1 cellular context compared by ENCODE assay signal in the genomic region with DNA sequence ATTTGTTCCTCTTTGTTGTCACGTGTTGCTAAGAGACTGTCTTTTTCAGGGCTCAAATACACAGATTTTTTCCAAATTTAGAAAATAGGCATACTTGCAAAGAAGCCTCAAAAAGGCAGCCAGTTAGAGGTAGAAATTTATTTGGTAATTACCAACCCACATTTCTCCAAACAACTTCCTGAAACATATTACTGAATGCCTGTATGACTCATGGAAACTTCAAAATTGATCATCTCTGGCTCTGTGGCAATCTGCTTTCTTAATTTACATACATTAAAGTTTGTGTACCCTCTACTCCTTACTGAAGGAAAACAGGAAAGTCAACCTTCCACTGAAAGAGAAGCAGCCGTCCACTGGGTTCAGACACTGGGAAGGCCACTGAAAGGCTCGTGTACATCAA.
TF ChIP-seq lines count a peak whose summit lies in the region.

No MANE protein-coding gene starts in this region.

TF ChIP-seq in GM23338, 12 proteins besides CTCF, POLR2A, EP300 and RAD21 (continued from another document):
- TF ChIP-seq, protein P1, sequence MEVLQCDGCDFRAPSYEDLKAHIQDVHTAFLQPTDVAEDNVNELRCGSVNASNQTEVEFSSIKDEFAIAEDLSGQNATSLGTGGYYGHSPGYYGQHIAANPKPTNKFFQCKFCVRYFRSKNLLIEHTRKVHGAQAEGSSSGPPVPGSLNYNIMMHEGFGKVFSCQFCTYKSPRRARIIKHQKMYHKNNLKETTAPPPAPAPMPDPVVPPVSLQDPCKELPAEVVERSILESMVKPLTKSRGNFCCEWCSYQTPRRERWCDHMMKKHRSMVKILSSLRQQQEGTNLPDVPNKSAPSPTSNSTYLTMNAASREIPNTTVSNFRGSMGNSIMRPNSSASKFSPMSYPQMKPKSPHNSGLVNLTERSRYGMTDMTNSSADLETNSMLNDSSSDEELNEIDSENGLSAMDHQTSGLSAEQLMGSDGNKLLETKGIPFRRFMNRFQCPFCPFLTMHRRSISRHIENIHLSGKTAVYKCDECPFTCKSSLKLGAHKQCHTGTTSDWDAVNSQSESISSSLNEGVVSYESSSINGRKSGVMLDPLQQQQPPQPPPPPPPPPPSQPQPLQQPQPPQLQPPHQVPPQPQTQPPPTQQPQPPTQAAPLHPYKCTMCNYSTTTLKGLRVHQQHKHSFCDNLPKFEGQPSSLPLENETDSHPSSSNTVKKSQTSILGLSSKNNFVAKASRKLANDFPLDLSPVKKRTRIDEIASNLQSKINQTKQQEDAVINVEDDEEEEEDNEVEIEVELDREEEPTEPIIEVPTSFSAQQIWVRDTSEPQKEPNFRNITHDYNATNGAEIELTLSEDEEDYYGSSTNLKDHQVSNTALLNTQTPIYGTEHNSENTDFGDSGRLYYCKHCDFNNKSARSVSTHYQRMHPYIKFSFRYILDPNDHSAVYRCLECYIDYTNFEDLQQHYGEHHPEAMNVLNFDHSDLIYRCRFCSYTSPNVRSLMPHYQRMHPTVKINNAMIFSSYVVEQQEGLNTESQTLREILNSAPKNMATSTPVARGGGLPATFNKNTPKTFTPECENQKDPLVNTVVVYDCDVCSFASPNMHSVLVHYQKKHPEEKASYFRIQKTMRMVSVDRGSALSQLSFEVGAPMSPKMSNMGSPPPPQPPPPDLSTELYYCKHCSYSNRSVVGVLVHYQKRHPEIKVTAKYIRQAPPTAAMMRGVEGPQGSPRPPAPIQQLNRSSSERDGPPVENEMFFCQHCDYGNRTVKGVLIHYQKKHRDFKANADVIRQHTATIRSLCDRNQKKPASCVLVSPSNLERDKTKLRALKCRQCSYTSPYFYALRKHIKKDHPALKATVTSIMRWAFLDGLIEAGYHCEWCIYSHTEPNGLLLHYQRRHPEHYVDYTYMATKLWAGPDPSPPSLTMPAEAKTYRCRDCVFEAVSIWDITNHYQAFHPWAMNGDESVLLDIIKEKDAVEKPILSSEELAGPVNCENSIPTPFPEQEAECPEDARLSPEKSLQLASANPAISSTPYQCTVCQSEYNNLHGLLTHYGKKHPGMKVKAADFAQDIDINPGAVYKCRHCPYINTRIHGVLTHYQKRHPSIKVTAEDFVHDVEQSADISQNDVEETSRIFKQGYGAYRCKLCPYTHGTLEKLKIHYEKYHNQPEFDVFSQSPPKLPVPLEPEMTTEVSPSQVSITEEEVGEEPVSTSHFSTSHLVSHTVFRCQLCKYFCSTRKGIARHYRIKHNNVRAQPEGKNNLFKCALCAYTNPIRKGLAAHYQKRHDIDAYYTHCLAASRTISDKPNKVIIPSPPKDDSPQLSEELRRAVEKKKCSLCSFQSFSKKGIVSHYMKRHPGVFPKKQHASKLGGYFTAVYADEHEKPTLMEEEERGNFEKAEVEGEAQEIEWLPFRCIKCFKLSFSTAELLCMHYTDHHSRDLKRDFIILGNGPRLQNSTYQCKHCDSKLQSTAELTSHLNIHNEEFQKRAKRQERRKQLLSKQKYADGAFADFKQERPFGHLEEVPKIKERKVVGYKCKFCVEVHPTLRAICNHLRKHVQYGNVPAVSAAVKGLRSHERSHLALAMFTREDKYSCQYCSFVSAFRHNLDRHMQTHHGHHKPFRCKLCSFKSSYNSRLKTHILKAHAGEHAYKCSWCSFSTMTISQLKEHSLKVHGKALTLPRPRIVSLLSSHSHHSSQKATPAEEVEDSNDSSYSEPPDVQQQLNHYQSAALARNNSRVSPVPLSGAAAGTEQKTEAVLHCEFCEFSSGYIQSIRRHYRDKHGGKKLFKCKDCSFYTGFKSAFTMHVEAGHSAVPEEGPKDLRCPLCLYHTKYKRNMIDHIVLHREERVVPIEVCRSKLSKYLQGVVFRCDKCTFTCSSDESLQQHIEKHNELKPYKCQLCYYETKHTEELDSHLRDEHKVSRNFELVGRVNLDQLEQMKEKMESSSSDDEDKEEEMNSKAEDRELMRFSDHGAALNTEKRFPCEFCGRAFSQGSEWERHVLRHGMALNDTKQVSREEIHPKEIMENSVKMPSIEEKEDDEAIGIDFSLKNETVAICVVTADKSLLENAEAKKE (CRISPR knock-in tag; IDR thresholded peaks at IDR 0.05), result no peak
- TF ChIP-seq CREB1 (CRISPR knock-in tag; IDR thresholded peaks at IDR 0.05; ENCODE audit: low read depth), result no peak
- TF ChIP-seq EZH2phosphoT487 (IDR thresholded peaks at IDR 0.05; ENCODE audit: unreplicated experiment), result no peak
- TF ChIP-seq NANOG (IDR thresholded peaks at IDR 0.05; ENCODE audit: borderline replicate concordance), result no peak
- TF ChIP-seq, protein P2, sequence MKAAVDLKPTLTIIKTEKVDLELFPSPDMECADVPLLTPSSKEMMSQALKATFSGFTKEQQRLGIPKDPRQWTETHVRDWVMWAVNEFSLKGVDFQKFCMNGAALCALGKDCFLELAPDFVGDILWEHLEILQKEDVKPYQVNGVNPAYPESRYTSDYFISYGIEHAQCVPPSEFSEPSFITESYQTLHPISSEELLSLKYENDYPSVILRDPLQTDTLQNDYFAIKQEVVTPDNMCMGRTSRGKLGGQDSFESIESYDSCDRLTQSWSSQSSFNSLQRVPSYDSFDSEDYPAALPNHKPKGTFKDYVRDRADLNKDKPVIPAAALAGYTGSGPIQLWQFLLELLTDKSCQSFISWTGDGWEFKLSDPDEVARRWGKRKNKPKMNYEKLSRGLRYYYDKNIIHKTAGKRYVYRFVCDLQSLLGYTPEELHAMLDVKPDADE (IDR thresholded peaks at IDR 0.05), result no peak
- TF ChIP-seq ZNF331 (CRISPR knock-in tag; IDR thresholded peaks at IDR 0.05; ENCODE audit: low read depth), result no peak
- TF ChIP-seq EZH2 (IDR thresholded peaks at IDR 0.05; ENCODE audit: low read depth, unreplicated experiment), result no peak
- no peak for TF ChIP-seq ZNF114 (CRISPR knock-in tag; IDR thresholded peaks at IDR 0.05)
TF ChIP-seq in GM23338: peak in this region for 0.
